Comparison of ENCODE assay signal across 1 cellular context in the genomic region with DNA sequence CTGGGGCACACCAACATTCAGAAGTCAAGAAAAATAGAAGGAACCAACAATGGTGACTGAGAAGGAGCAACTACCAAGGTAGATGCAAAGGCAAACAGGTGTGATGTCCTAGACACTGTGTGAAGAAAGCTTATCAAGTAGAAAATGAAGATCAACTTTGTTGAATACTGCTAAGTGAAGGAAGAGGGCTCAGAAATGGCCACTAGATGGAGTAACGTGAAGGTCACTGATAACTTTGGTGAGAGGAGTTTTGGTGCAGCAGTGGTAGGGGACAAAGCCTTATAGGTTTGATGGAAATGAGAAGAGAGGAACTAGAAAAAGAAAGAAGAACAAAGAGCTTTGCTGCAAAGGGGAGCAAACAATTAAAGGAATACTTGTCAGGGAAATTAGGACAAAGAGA.
TF ChIP-seq lines count a peak whose summit lies in the region.

No MANE protein-coding gene starts in this region.

TF ChIP-seq in HepG2, 621 proteins besides CTCF, POLR2A, EP300 and RAD21:
- TF ChIP-seq HNRNPUL1 (IDR thresholded peaks at IDR 0.05; ENCODE audit: low read depth, low read length) (no peak), KLF6 (CRISPR knock-in tag; IDR thresholded peaks at IDR 0.05) (no peak), BRCA1 (CRISPR knock-in tag; IDR thresholded peaks at IDR 0.05) (no peak), STAG1 (CRISPR knock-in tag; IDR thresholded peaks at IDR 0.05) (peak; percentile 24; the same call in 1 of the 2 replicates), PITX1 (CRISPR knock-in tag; IDR thresholded peaks at IDR 0.05) (no peak)
- TF ChIP-seq, protein P1, sequence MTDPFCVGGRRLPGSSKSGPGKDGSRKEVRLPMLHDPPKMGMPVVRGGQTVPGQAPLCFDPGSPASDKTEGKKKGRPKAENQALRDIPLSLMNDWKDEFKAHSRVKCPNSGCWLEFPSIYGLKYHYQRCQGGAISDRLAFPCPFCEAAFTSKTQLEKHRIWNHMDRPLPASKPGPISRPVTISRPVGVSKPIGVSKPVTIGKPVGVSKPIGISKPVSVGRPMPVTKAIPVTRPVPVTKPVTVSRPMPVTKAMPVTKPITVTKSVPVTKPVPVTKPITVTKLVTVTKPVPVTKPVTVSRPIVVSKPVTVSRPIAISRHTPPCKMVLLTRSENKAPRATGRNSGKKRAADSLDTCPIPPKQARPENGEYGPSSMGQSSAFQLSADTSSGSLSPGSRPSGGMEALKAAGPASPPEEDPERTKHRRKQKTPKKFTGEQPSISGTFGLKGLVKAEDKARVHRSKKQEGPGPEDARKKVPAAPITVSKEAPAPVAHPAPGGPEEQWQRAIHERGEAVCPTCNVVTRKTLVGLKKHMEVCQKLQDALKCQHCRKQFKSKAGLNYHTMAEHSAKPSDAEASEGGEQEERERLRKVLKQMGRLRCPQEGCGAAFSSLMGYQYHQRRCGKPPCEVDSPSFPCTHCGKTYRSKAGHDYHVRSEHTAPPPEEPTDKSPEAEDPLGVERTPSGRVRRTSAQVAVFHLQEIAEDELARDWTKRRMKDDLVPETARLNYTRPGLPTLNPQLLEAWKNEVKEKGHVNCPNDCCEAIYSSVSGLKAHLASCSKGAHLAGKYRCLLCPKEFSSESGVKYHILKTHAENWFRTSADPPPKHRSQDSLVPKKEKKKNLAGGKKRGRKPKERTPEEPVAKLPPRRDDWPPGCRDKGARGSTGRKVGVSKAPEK (CRISPR knock-in tag; IDR thresholded peaks at IDR 0.05; ENCODE audit: borderline replicate concordance) = no peak
